ENCODE assay signal across 8 cellular contexts in the genomic region with DNA sequence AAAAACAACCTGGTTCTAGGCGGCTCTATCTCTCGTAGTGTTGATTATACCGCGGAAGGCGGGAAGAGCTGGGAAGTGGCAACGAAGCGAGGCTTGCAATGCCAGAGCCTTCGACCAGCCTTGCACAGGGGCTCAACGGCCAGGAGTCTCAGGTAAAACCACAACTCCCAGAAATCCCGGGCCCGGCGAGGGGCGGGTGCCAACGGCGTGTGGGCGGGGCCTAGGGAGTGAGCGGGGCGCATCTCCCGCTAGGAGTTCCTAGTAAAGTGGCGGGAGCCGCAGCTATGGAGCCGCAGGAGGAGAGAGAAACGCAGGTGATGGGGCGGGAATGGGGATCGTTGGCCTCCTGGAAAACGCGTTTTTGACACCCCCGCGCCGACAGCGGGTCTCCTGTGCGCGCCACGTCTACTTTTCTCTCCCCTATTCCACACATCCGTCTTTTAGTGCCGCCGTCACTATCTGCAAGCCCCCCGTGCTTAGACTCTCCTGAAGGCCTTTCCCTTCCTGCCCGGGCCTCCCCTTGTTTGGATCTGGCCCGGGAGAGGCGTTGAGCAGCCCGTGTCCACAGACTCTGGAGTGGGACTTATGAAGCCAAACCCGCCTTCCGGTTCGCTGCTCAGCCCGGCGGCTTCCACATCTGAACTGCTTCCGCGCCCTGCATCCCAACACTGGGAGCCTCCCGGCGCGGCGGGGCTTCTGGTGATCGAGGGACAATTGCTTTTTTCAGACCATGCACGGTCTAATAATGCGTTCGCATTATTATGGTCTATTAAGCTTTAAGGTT.
DNase-seq lines count a peak whose midpoint lies in the region; ATAC-seq and TF ChIP-seq lines count a peak whose summit lies in the region.

HAUS1 (plus strand) TSS at position 258 of the 784 bp plus-strand sequence; CDS start at position 285, 27 bp downstream.

- peak within 1 kb of the TSS; percentile 60 for H3K27ac ChIP-seq in cingulate gyrus (ENCODE audit: low read depth, low read length)

- peak; percentile 75 for ATAC-seq in HG03439 (IDR thresholded peaks at IDR 0.05; ENCODE audit: unreplicated experiment)

- DNase-seq in Ammon's horn (ENCODE audit: low spot score), result peak; percentile 92
- peak; percentile 86 to 93 for DNase-seq in NCI-H524 (lab: John Stamatoyannopoulos, UW)
- DNase-seq in activated CD4-positive, alpha-beta T cell treated with anti-CD3 and anti-CD28 coated beads for 4 hours, result peak; percentile 78 to 85
- DNase-seq in kidney glomerular epithelial cell (lab: John Stamatoyannopoulos, UW), result peak; percentile 81
- DNase-seq in stimulated activated CD4-positive, alpha-beta T cell treated with anti-CD3 and anti-CD28 coated beads, Interleukin-15, amount 100 ng/mL, for 48 hours (ENCODE audit: low read depth in 2 of 2), result peak; percentile 59 to 78

- TF ChIP-seq POLR2A in GM19193 (IDR thresholded peaks at IDR 0.05; ENCODE audit: extremely low read depth, insufficient read depth, insufficient read length), result peak; percentile 75

Comparison
In these comparisons a context has a peak if more than half of its experiments do, and no peak if none do; other contexts are left out.
1. Peak in every context shown above with its lines: DNase-seq, ATAC-seq and H3K27ac ChIP-seq.